Comparison of ENCODE assay signal across 4 cellular contexts in the genomic region with DNA sequence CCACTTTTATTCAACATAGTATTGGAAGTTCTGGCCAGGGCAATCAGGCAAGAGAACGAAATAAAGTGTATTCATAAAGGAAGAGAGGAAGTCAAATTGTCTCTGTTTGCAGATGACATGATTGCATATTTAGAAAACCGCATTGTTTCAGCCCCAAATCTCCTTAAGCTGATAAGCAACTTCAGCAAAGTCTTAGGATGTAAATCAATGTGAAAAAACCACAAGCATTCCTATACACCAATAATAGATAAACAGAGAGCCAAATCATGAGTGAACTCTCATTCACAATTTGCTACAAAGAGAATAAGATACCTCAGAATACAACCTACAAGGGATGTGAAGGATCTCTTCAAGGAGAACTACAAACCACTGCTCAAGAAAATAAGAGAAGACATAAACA. TPM values are rescaled to one million over a fixed set of nuclear protein-coding genes. Genes with fewer than 3 reads are reported as not detected.
"Had no signal": no experiment of that assay in that cellular context is flagged by ENCODE, and none has a peak within 500 bp of the region (broad histone marks: within the 10 kb centered on the region; RNA-seq: fewer than 3 reads in every experiment).

No MANE protein-coding gene starts in this region.

RNA-seq across cellular contexts. Expression of a gene that starts 23.3 kb away (rescaled TPM):
- total RNA-seq: NCI-H460, PC-3, Right ventricle myocardium inferior, SJCRH30 had no signal
